20 cellular contexts compared by ENCODE assay signal in genomic region chr12:49273726-49274395, GRCh38. TPM values are rescaled to one million over a fixed set of nuclear protein-coding genes. Genes with fewer than 3 reads are reported as not detected.
"Had no signal": no experiment of that assay in that cellular context is flagged by ENCODE, and none has a peak within 500 bp of the region (broad histone marks: within the 10 kb centered on the region; RNA-seq: fewer than 3 reads in every experiment).

No MANE protein-coding gene starts in this region.

- H3K4me3 Mint-ChIP-seq: activated naive CD4-positive, alpha-beta T cell treated with anti-CD3 and anti-CD28 coated beads, Interleukin-2, amount 10 ng/mL, durations not matched to agents 7 days and 5 days; dendritic cell treated with granulocyte-macrophage colony-stimulating factor and Interleukin-4, amounts not matched to agents 40 ng/mL and 50 ng/mL, for 4 days; effector memory CD8-positive, alpha-beta T cell; stimulated activated naive CD8-positive, alpha-beta T cell treated with anti-CD3 and anti-CD28 coated beads, Interleukin-15, Interleukin-2, amounts not matched to agents 100 ng/mL and 50 ng/mL, for 24 hours; T-helper 1 cell treated with Interleukin-12 subunit alpha and Interleukin-12 subunit beta and Interleukin-4 antibody, amounts not matched to agents 30 μg/mL and 1 μg/mL, for 36 hours; type B pancreatic cell had no signal

- H3K27me3 Mint-ChIP-seq: effector memory CD8-positive, alpha-beta T cell; stimulated activated naive CD8-positive, alpha-beta T cell treated with anti-CD3 and anti-CD28 coated beads, Interleukin-15, Interleukin-2, amounts not matched to agents 100 ng/mL and 50 ng/mL, for 24 hours had no signal

- H3K27ac Mint-ChIP-seq: dendritic cell treated with granulocyte-macrophage colony-stimulating factor and Interleukin-4, amounts not matched to agents 40 ng/mL and 50 ng/mL, for 4 days; effector memory CD8-positive, alpha-beta T cell; T-helper 1 cell treated with Interleukin-12 subunit alpha and Interleukin-12 subunit beta and Interleukin-4 antibody, amounts not matched to agents 30 μg/mL and 1 μg/mL, for 36 hours had no signal

- H3K27ac ChIP-seq: gastrocnemius medialis, heart left ventricle, lower lobe of right lung, prostate gland, suprapubic skin had no signal

- H3K9me3 ChIP-seq: gastrocnemius medialis, heart left ventricle, lower lobe of right lung, prostate gland, suprapubic skin had no signal

- H3K4me1 ChIP-seq: gastrocnemius medialis, prostate gland had no signal

- H3K4me3 ChIP-seq: gastrocnemius medialis, heart left ventricle, lower lobe of right lung, prostate gland, suprapubic skin had no signal

- ATAC-seq: effector memory CD8-positive, alpha-beta T cell; gastrocnemius medialis; left colon; lower lobe of right lung had no signal

- DNase-seq: activated CD4-positive, alpha-beta T cell treated with anti-CD3 and anti-CD28 coated beads, Interleukin-2, amount 50 U/mL, for 1 hour; activated naive CD4-positive, alpha-beta T cell treated with anti-CD3 and anti-CD28 coated beads, Interleukin-2, amount 10 ng/mL, durations not matched to agents 7 days and 5 days; effector memory CD8-positive, alpha-beta T cell; gastrocnemius medialis; left colon; lower lobe of right lung; right cardiac atrium; small intestine; stimulated activated CD4-positive, alpha-beta T cell treated with anti-CD3 and anti-CD28 coated beads, Interleukin-4, amount 100 ng/mL, for 4 hours; stimulated activated CD8-positive, alpha-beta memory T cell treated with anti-CD3 and anti-CD28 coated beads, Interleukin-4, amount 100 ng/mL, for 48 hours had no signal

- H3K9me3 Mint-ChIP-seq: activated naive CD4-positive, alpha-beta T cell treated with anti-CD3 and anti-CD28 coated beads, Interleukin-2, amount 10 ng/mL, durations not matched to agents 7 days and 5 days; dendritic cell treated with granulocyte-macrophage colony-stimulating factor and Interleukin-4, amounts not matched to agents 40 ng/mL and 50 ng/mL, for 4 days; effector memory CD8-positive, alpha-beta T cell; stimulated activated naive CD8-positive, alpha-beta T cell treated with anti-CD3 and anti-CD28 coated beads, Interleukin-15, Interleukin-2, amounts not matched to agents 100 ng/mL and 50 ng/mL, for 24 hours; T-helper 1 cell treated with Interleukin-12 subunit alpha and Interleukin-12 subunit beta and Interleukin-4 antibody, amounts not matched to agents 30 μg/mL and 1 μg/mL, for 36 hours; type B pancreatic cell had no signal

RNA-seq across cellular contexts. Expression of gene PRPH, which starts 21.1 kb away (rescaled TPM):
- total RNA-seq: astrocyte, epithelial cell of proximal tubule, gastrocnemius medialis had no signal
- polyA plus RNA-seq: neural cell had no signal
